In genomic region chr1:58546520-58547308, GRCh38 we compare ENCODE assay signal across 8 cellular contexts. TPM values are rescaled to one million over a fixed set of nuclear protein-coding genes. Genes with fewer than 3 reads are reported as not detected.
DNase-seq lines count a peak whose midpoint lies in the region; ATAC-seq, FAIRE-seq and TF ChIP-seq lines count a peak whose summit lies in the region.

OMA1 (minus strand) TSS chr1:58546726; CDS start chr1:58539294, 7,432 bp downstream.

- peak within 1 kb of the TSS; percentile 95 to 100 (median 98) for H3K27ac Mint-ChIP-seq in brain

- H3K27me3 Mint-ChIP-seq in brain, result peaks cover 5% of the 10 kb centered on the region

- peak; percentile 60 for DNase-seq in 8988T
- peak; percentile 97 for DNase-seq in NCI-H2107 (lab: John Stamatoyannopoulos, UW)
- peak; percentile 88 for DNase-seq in iPS DF 4.7 (ENCODE audit: extremely low read depth, low spot score)
- peak; percentile 94 for DNase-seq in skeletal muscle cell (ENCODE audit: low read depth)

- H3K4me3 ChIP-seq in skeletal muscle cell (ENCODE audit: low read depth, low read length), result peak within 1 kb of the TSS; percentile 70

- ATAC-seq in GM18517 (IDR thresholded peaks at IDR 0.05; ENCODE audit: unreplicated experiment), result peak; percentile 89
- ATAC-seq in HG03060 (IDR thresholded peaks at IDR 0.05; ENCODE audit: low read depth, unreplicated experiment), result peak; percentile 95

- peaks cover 0 to 3% (median 0%) of the 10 kb centered on the region in 5 experiments for H3K9me3 Mint-ChIP-seq in brain

- peaks cover 61% of the 10 kb centered on the region for H3K4me1 Mint-ChIP-seq in brain

- peak; percentile 69 for FAIRE-seq in TTC549 (lab: Jason Lieb, UNC)

- no peaks in the 10 kb centered on the region for H3K36me3 Mint-ChIP-seq in brain

- peak; percentile 86 to 94 for TF ChIP-seq CTCF in brain (conservative IDR thresholded peaks at IDR 0.05)

- peak within 1 kb of the TSS; percentile 86 to 97 (median 92) for H3K4me3 Mint-ChIP-seq in brain

RNA-seq across cellular contexts. Expression of gene OMA1, which starts in this region (rescaled TPM):
- 7.4 TPM for polyA plus RNA-seq in brain (ENCODE audit: insufficient read depth, low read depth, low replicate concordance)

Comparison
In these comparisons a context has a peak if more than half of its experiments do, and no peak if none do; other contexts are left out.
1. Peak in every context shown above with its lines: DNase-seq, ATAC-seq and H3K4me3 ChIP-seq.